ENCODE assay signal across 30 cellular contexts in the genomic region with DNA sequence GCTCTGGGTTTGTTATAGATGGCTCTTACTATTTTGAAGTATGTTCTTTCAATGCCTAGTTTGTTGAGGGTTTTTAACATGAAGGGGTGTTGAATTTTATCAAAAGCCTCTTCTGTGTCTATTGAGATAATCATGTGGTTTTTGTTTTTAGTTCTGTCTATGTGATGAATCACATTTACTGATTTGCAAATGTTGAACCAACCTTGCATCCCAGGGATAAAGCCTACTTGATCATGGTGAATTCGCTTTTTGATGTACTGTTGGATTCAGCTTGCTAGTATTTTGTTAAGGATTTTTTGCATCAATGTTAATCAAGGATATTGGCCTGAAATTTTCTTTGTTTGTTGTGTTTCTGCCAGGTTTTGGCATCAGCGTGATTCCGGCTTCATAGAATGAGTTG.
"Had no signal": no experiment of that assay in that cellular context is flagged by ENCODE, and none has a peak within 500 bp of the region (broad histone marks: within the 10 kb centered on the region; RNA-seq: fewer than 3 reads in every experiment).

No MANE protein-coding gene starts in this region.

- H3K4me1 ChIP-seq: parathyroid adenoma, psoas muscle, right lobe of liver, sigmoid colon, stomach, thyroid gland, tibial nerve, upper lobe of left lung, vagina had no signal

- H3K36me3 Mint-ChIP-seq: stimulated activated effector memory CD8-positive, alpha-beta T cell treated with anti-CD3 and anti-CD28 coated beads, Interleukin-12 subunit alpha, Interleukin-12 subunit beta, amount 100 ng/mL, for 72 hours had no signal

- H3K9me3 ChIP-seq: neutrophil, right lobe of liver, thyroid gland, vagina had no signal

- H3K36me3 ChIP-seq: neutrophil, right lobe of liver had no signal

- FAIRE-seq: small intestine, urothelium cell line had no signal

- H3K27ac Mint-ChIP-seq: naive thymus-derived CD8-positive, alpha-beta T cell; natural killer cell treated with Interleukin-12 subunit alpha and Interleukin-12 subunit beta and Interleukin-15 and Interleukin-18, amount 100 ng/mL, for 72 hours; nephron progenitor cell; progenitor cell of endocrine pancreas; stimulated activated effector memory CD8-positive, alpha-beta T cell treated with anti-CD3 and anti-CD28 coated beads, Interleukin-12 subunit alpha, Interleukin-12 subunit beta, amount 100 ng/mL, for 72 hours; stimulated activated naive B cell treated with anti-CD40 and anti-IgM and Interleukin-4, amounts not matched to agents 10 μg/mL and 1 μg/mL and 100 μg/mL, for 72 hours; stimulated activated naive CD8-positive, alpha-beta T cell treated with anti-CD3 and anti-CD28 coated beads, Interleukin-15, Interleukin-2, amounts not matched to agents 100 ng/mL and 50 ng/mL, for 24 hours had no signal

- DNase-seq: naive thymus-derived CD8-positive, alpha-beta T cell; nephron progenitor cell; nucleus accumbens; posterior cingulate gyrus; psoas muscle; right cardiac atrium; right lobe of liver; sigmoid colon; small intestine; stimulated activated CD4-positive, alpha-beta T cell treated with anti-CD3 and anti-CD28 coated beads, Interleukin-15, amount 100 ng/mL, for 24 hours; stimulated activated CD4-positive, alpha-beta T cell treated with anti-CD3 and anti-CD28 coated beads, Interleukin-2, amount 100 ng/mL, for 24 hours; stimulated activated CD4-positive, alpha-beta T cell treated with anti-CD3 and anti-CD28 coated beads, Interleukin-2, amount 100 ng/mL, for 48 hours; stimulated activated CD4-positive, alpha-beta T cell treated with anti-CD3 and anti-CD28 coated beads, Interleukin-4, amount 100 ng/mL, for 24 hours; stimulated activated naive B cell treated with anti-CD40 and anti-IgM and Interleukin-4, amounts not matched to agents 10 μg/mL and 1 μg/mL and 100 μg/mL, for 72 hours; stimulated activated naive CD4-positive, alpha-beta T cell treated with Interleukin-2 at 50 U/mL for 16 hours; stomach; thyroid gland; trophoblast cell; upper lobe of left lung had no signal

- H3K27me3 Mint-ChIP-seq: naive thymus-derived CD8-positive, alpha-beta T cell; natural killer cell treated with Interleukin-12 subunit alpha and Interleukin-12 subunit beta and Interleukin-15 and Interleukin-18, amount 100 ng/mL, for 72 hours; progenitor cell of endocrine pancreas; stimulated activated naive B cell treated with anti-CD40 and anti-IgM and Interleukin-4, amounts not matched to agents 10 μg/mL and 1 μg/mL and 100 μg/mL, for 72 hours; stimulated activated naive CD8-positive, alpha-beta T cell treated with anti-CD3 and anti-CD28 coated beads, Interleukin-15, Interleukin-2, amounts not matched to agents 100 ng/mL and 50 ng/mL, for 24 hours had no signal

- ATAC-seq: naive thymus-derived CD8-positive, alpha-beta T cell; natural killer cell treated with Interleukin-12 subunit alpha and Interleukin-12 subunit beta and Interleukin-15 and Interleukin-18, amount 100 ng/mL, for 72 hours; psoas muscle; right cardiac atrium; right lobe of liver; stimulated activated effector memory CD8-positive, alpha-beta T cell treated with anti-CD3 and anti-CD28 coated beads, Interleukin-12 subunit alpha, Interleukin-12 subunit beta, amount 100 ng/mL, for 72 hours; stimulated activated naive B cell treated with anti-CD40 and anti-IgM and Interleukin-4, amounts not matched to agents 10 μg/mL and 1 μg/mL and 100 μg/mL, for 72 hours had no signal

- H3K9me3 Mint-ChIP-seq: stimulated activated naive CD8-positive, alpha-beta T cell treated with anti-CD3 and anti-CD28 coated beads, Interleukin-15, Interleukin-2, amounts not matched to agents 100 ng/mL and 50 ng/mL, for 24 hours had no signal

- H3K27ac ChIP-seq: neutrophil, parathyroid adenoma, psoas muscle, right lobe of liver, sigmoid colon, stomach, thoracic aorta, thyroid gland, tibial nerve, upper lobe of left lung, vagina had no signal

- H3K9ac ChIP-seq: parathyroid adenoma had no signal

- H3K79me2 ChIP-seq: parathyroid adenoma had no signal

- H3K27me3 ChIP-seq: neutrophil, right lobe of liver, sigmoid colon, stomach, thyroid gland, tibial nerve, upper lobe of left lung, vagina had no signal

- H2AFZ ChIP-seq: parathyroid adenoma had no signal

- H3K4me3 Mint-ChIP-seq: naive thymus-derived CD8-positive, alpha-beta T cell; natural killer cell treated with Interleukin-12 subunit alpha and Interleukin-12 subunit beta and Interleukin-15 and Interleukin-18, amount 100 ng/mL, for 72 hours; nephron progenitor cell; neural crest cell; stimulated activated effector memory CD8-positive, alpha-beta T cell treated with anti-CD3 and anti-CD28 coated beads, Interleukin-12 subunit alpha, Interleukin-12 subunit beta, amount 100 ng/mL, for 72 hours; stimulated activated naive B cell treated with anti-CD40 and anti-IgM and Interleukin-4, amounts not matched to agents 10 μg/mL and 1 μg/mL and 100 μg/mL, for 72 hours; stimulated activated naive CD8-positive, alpha-beta T cell treated with anti-CD3 and anti-CD28 coated beads, Interleukin-15, Interleukin-2, amounts not matched to agents 100 ng/mL and 50 ng/mL, for 24 hours had no signal

- H3K4me3 ChIP-seq: psoas muscle, right lobe of liver, sigmoid colon, stomach, thoracic aorta, thyroid gland, tibial nerve, upper lobe of left lung, vagina had no signal

- H3K4me1 Mint-ChIP-seq: nephron progenitor cell; neural crest cell; stimulated activated naive B cell treated with anti-CD40 and anti-IgM and Interleukin-4, amounts not matched to agents 10 μg/mL and 1 μg/mL and 100 μg/mL, for 72 hours had no signal
